In genomic region chrX:78831523-78831922, GRCh38 we compare ENCODE assay signal across 18 cellular contexts.
"Had no signal": no experiment of that assay in that cellular context is flagged by ENCODE, and none has a peak within 500 bp of the region (broad histone marks: within the 10 kb centered on the region; RNA-seq: fewer than 3 reads in every experiment).

No MANE protein-coding gene starts in this region.

- H3K4me1 ChIP-seq: body of pancreas, esophagus squamous epithelium, heart right ventricle, left lung, tibial artery had no signal

- H3K9me3 ChIP-seq: body of pancreas, esophagus squamous epithelium, heart right ventricle, left lung, tibial artery had no signal

- H3K4me2 ChIP-seq: smooth muscle cell had no signal

- DNase-seq: activated CD4-positive, alpha-beta T cell treated with anti-CD3 and anti-CD28 coated beads for 1 hour; activated naive CD8-positive, alpha-beta T cell treated with anti-CD3 and anti-CD28 coated beads for 36 hours; activated T-cell treated with anti-CD3 and anti-CD28 coated beads for 4 hours; amniotic stem cell; body of pancreas; effector memory CD8-positive, alpha-beta T cell; esophagus squamous epithelium; heart right ventricle; left lung; stimulated activated naive CD4-positive, alpha-beta T cell treated with Interleukin-2 at 50 U/mL for 16 hours; substantia nigra; tibial artery; WERI-Rb-1 had no signal

- H3K27ac ChIP-seq: body of pancreas, esophagus squamous epithelium, heart right ventricle, left lung, tibial artery, WERI-Rb-1 had no signal

- H3K36me3 Mint-ChIP-seq: activated naive CD8-positive, alpha-beta T cell treated with anti-CD3 and anti-CD28 coated beads for 36 hours; mesothelial cell of epicardium; natural killer cell treated with Interleukin-12 subunit alpha and Interleukin-12 subunit beta and Interleukin-15 and Interleukin-18, amount 100 ng/mL, for 72 hours had no signal

- ATAC-seq: body of pancreas; effector memory CD8-positive, alpha-beta T cell; heart right ventricle; left lung; natural killer cell treated with Interleukin-12 subunit alpha and Interleukin-12 subunit beta and Interleukin-15 and Interleukin-18, amount 100 ng/mL, for 72 hours; sciatic nerve had no signal

- H3K9me3 Mint-ChIP-seq: activated naive CD8-positive, alpha-beta T cell treated with anti-CD3 and anti-CD28 coated beads for 36 hours; activated T-helper 1 cell treated with anti-CD3 and anti-CD28 coated beads, Interleukin-12 subunit alpha, Interleukin-12 subunit beta, Interleukin-2, Interleukin-4 antibody, amounts not matched to agents 30 ng/mL and 10 ng/mL and 1 ng/mL, durations not matched to agents 14 hours and 24 hours and 36 hours; effector memory CD8-positive, alpha-beta T cell; natural killer cell treated with Interleukin-12 subunit alpha and Interleukin-12 subunit beta and Interleukin-15 and Interleukin-18, amount 100 ng/mL, for 72 hours had no signal

- H3K4me3 ChIP-seq: body of pancreas, esophagus squamous epithelium, heart right ventricle, left lung, smooth muscle cell, tibial artery had no signal

- H3K36me3 ChIP-seq: esophagus squamous epithelium, heart right ventricle, left lung, tibial artery, WERI-Rb-1 had no signal

- H3K4me3 Mint-ChIP-seq: activated naive CD8-positive, alpha-beta T cell treated with anti-CD3 and anti-CD28 coated beads for 36 hours; activated T-helper 1 cell treated with anti-CD3 and anti-CD28 coated beads, Interleukin-12 subunit alpha, Interleukin-12 subunit beta, Interleukin-2, Interleukin-4 antibody, amounts not matched to agents 30 ng/mL and 10 ng/mL and 1 ng/mL, durations not matched to agents 14 hours and 24 hours and 36 hours; effector memory CD8-positive, alpha-beta T cell; mesothelial cell of epicardium; natural killer cell treated with Interleukin-12 subunit alpha and Interleukin-12 subunit beta and Interleukin-15 and Interleukin-18, amount 100 ng/mL, for 72 hours had no signal

- H3K27me3 ChIP-seq: body of pancreas, heart right ventricle, left lung, tibial artery had no signal

- H3K27me3 Mint-ChIP-seq: activated naive CD8-positive, alpha-beta T cell treated with anti-CD3 and anti-CD28 coated beads for 36 hours; effector memory CD8-positive, alpha-beta T cell had no signal

- H3K4me1 Mint-ChIP-seq: activated naive CD8-positive, alpha-beta T cell treated with anti-CD3 and anti-CD28 coated beads for 36 hours; mesothelial cell of epicardium had no signal

- H3K27ac Mint-ChIP-seq: activated naive CD8-positive, alpha-beta T cell treated with anti-CD3 and anti-CD28 coated beads for 36 hours; activated T-helper 1 cell treated with anti-CD3 and anti-CD28 coated beads, Interleukin-12 subunit alpha, Interleukin-12 subunit beta, Interleukin-2, Interleukin-4 antibody, amounts not matched to agents 30 ng/mL and 10 ng/mL and 1 ng/mL, durations not matched to agents 14 hours and 24 hours and 36 hours; effector memory CD8-positive, alpha-beta T cell; mesothelial cell of epicardium; natural killer cell treated with Interleukin-12 subunit alpha and Interleukin-12 subunit beta and Interleukin-15 and Interleukin-18, amount 100 ng/mL, for 72 hours had no signal
